18 cellular contexts compared by ENCODE assay signal in genomic region chr11:121688860-121689614, GRCh38.
A peak's percentile ranks its signal among the peaks of the same experiment; 100 is the strongest.
DNase-seq lines count a peak whose midpoint lies in the region; ATAC-seq and TF ChIP-seq lines count a peak whose summit lies in the region.
"Had no signal": no experiment of that assay in that cellular context is flagged by ENCODE, and none has a peak within 500 bp of the region (broad histone marks: within the 10 kb centered on the region; RNA-seq: fewer than 3 reads in every experiment).

No MANE protein-coding gene starts in this region.

- H3K4me3 ChIP-seq in HUES48 (ENCODE audit: low read depth, low read length) = no peak overlapping the region
- H3K4me3 ChIP-seq in body of pancreas = no peak overlapping the region
- no peak overlapping the region for H3K4me3 ChIP-seq in mesendoderm (ENCODE audit: low read length)
- no peak overlapping the region for H3K4me3 ChIP-seq in upper lobe of right lung
- H3K4me3 ChIP-seq: ovary, SJCRH30 had no signal

- 44 to 48% methylated on average over 8 of the region's 8 CpGs for WGBS in body of pancreas, 2 donors
- no CpG with 5 or more reads among the region's 8 CpGs for whole genome bisulfite sequencing in mesendoderm (ENCODE audit: extremely low coverage, insufficient coverage, low lambda C conversion rate)

- no peak overlapping the region for H3K4ac ChIP-seq in mesendoderm (ENCODE audit: low read depth, low read length)

- peak; percentile 24 to 48 (median 41) for DNase-seq in body of pancreas
- peak; percentile 94 for DNase-seq in mesendoderm
- DNase-seq in upper lobe of right lung = no peak
- DNase-seq in SW480 (ENCODE audit: low spot score) = no peak
- DNase-seq: activated CD4-positive, alpha-beta memory T cell treated with anti-CD3 and anti-CD28 coated beads, Interleukin-2, amount 10 ng/mL, durations not matched to agents 7 days and 5 days; activated naive CD4-positive, alpha-beta T cell treated with anti-CD3 and anti-CD28 coated beads, Interleukin-2, amount 10 ng/mL, durations not matched to agents 7 days and 5 days; activated T-cell treated with anti-CD3 and anti-CD28 coated beads, Interleukin-2, amount 50 U/mL, for 1 hour; brain microvascular endothelial cell; cortex of kidney; hypothalamus; Karpas-422; left cardiac atrium; ovary; SJCRH30; stimulated activated CD4-positive, alpha-beta T cell treated with anti-CD3 and anti-CD28 coated beads, Interleukin-4, amount 100 ng/mL, for 24 hours had no signal

- H3K56ac ChIP-seq in mesendoderm (ENCODE audit: low read length) = peak overlapping the region; percentile 36

- H3K4me1 ChIP-seq in HUES48 (ENCODE audit: control insufficient read depth, insufficient read depth, low read length) (peaks cover 20% of the 10 kb centered on the region), body of pancreas (no peaks in the 10 kb centered on the region), mesendoderm (ENCODE audit: control insufficient read depth, low read depth, low read length) (peaks cover 2% of the 10 kb centered on the region), upper lobe of right lung (no peaks in the 10 kb centered on the region)

- no peaks in the 10 kb centered on the region for H3K27me3 ChIP-seq in HUES48 (ENCODE audit: control insufficient read depth, insufficient read depth, low read length)
- H3K27me3 ChIP-seq in body of pancreas = no peaks in the 10 kb centered on the region
- H3K27me3 ChIP-seq in mesendoderm (ENCODE audit: insufficient read depth, low read length, poor library complexity) = no peaks in the 10 kb centered on the region
- no peaks in the 10 kb centered on the region for H3K27me3 ChIP-seq in upper lobe of right lung
- H3K27me3 ChIP-seq: brain microvascular endothelial cell, ovary, SJCRH30 had no signal

- ATAC-seq in body of pancreas (peak; percentile 81), upper lobe of right lung (peak; percentile 79), GM18519 (IDR thresholded peaks at IDR 0.05; ENCODE audit: low FRiP score, unreplicated experiment) (no peak), GM18861 (IDR thresholded peaks at IDR 0.05; ENCODE audit: unreplicated experiment) (no peak)

- H3K23ac ChIP-seq in mesendoderm (ENCODE audit: low read length) = no peak overlapping the region

- no peak overlapping the region for H2AK5ac ChIP-seq in mesendoderm (ENCODE audit: low read length)

- H3K9me3 ChIP-seq in HUES48 (ENCODE audit: control insufficient read depth, insufficient read depth, low read length) = no peaks in the 10 kb centered on the region
- H3K9me3 ChIP-seq in body of pancreas = no peaks in the 10 kb centered on the region
- no peaks in the 10 kb centered on the region for H3K9me3 ChIP-seq in upper lobe of right lung
- H3K9me3 ChIP-seq: ovary had no signal

- H3K18ac ChIP-seq in mesendoderm (ENCODE audit: low read length) = peak overlapping the region; percentile 28

- H3K4me2 ChIP-seq in mesendoderm (ENCODE audit: low read length) = no peak overlapping the region

- H3K27ac ChIP-seq in HUES48 (ENCODE audit: low read depth, low read length) (peak overlapping the region; percentile 33), body of pancreas (peak overlapping the region in 2 of 4 donors; percentile 22 to 44), mesendoderm (ENCODE audit: low read depth, low read length) (no peak overlapping the region), upper lobe of right lung (no peak overlapping the region)
- H3K27ac ChIP-seq: brain microvascular endothelial cell, ovary had no signal

- H3K36me3 ChIP-seq in HUES48 (ENCODE audit: control insufficient read depth, insufficient read depth, low read length) (no peaks in the 10 kb centered on the region), body of pancreas (replicated peaks in 1 of 2; ENCODE audit: insufficient read depth in 1 of 2, low read depth in 2 of 2) (no peaks in the 10 kb centered on the region), mesendoderm (ENCODE audit: control insufficient read depth, insufficient read depth, low read length) (no peaks in the 10 kb centered on the region), upper lobe of right lung (no peaks in the 10 kb centered on the region)
- H3K36me3 ChIP-seq: brain microvascular endothelial cell, ovary, SJCRH30 had no signal

- no peak overlapping the region for H2BK5ac ChIP-seq in mesendoderm (ENCODE audit: low read length)

- H3K79me2 ChIP-seq in mesendoderm (ENCODE audit: control insufficient read depth, insufficient read depth, low read length) = no peaks in the 10 kb centered on the region

- peak overlapping the region; percentile 73 for H2BK120ac ChIP-seq in mesendoderm (ENCODE audit: low read depth, low read length)

- H3K79me1 ChIP-seq in mesendoderm (ENCODE audit: low read length) = no peaks in the 10 kb centered on the region

- no peak for TF ChIP-seq CTCF in body of pancreas (IDR thresholded peaks at IDR 0.05)
- no peak for TF ChIP-seq CTCF in upper lobe of right lung (IDR thresholded peaks at IDR 0.05)

- intact Hi-C loops in body of pancreas (cut with DNase I) = no loop called here
- intact Hi-C loops in upper lobe of right lung (cut with DNase I) = no loop called here

- H4K8ac ChIP-seq in mesendoderm (ENCODE audit: low read depth, low read length) = no peak overlapping the region

- H3K9ac ChIP-seq in HUES48 (ENCODE audit: low read depth, low read length) (no peak overlapping the region), mesendoderm (ENCODE audit: low read length) (no peak overlapping the region)

- TF ChIP-seq POLR2A in body of pancreas (IDR thresholded peaks at IDR 0.05) = no peak

- no peak overlapping the region for H2BK15ac ChIP-seq in mesendoderm (replicated peaks; ENCODE audit: low read depth)

- no peak overlapping the region for H4K5ac ChIP-seq in mesendoderm (ENCODE audit: low read length)

Comparison
In these comparisons a context has a peak if more than half of its experiments do, and no peak if none do; other contexts are left out.
1. ATAC-seq: peak in body of pancreas (single experiment) and upper lobe of right lung (single experiment); none in GM18519 (single experiment) and GM18861 (single experiment).
2. DNase-seq: peak in body of pancreas (4 of 4) and mesendoderm (single experiment); none in upper lobe of right lung (single experiment) and SW480 (single experiment).